In the genomic region with DNA sequence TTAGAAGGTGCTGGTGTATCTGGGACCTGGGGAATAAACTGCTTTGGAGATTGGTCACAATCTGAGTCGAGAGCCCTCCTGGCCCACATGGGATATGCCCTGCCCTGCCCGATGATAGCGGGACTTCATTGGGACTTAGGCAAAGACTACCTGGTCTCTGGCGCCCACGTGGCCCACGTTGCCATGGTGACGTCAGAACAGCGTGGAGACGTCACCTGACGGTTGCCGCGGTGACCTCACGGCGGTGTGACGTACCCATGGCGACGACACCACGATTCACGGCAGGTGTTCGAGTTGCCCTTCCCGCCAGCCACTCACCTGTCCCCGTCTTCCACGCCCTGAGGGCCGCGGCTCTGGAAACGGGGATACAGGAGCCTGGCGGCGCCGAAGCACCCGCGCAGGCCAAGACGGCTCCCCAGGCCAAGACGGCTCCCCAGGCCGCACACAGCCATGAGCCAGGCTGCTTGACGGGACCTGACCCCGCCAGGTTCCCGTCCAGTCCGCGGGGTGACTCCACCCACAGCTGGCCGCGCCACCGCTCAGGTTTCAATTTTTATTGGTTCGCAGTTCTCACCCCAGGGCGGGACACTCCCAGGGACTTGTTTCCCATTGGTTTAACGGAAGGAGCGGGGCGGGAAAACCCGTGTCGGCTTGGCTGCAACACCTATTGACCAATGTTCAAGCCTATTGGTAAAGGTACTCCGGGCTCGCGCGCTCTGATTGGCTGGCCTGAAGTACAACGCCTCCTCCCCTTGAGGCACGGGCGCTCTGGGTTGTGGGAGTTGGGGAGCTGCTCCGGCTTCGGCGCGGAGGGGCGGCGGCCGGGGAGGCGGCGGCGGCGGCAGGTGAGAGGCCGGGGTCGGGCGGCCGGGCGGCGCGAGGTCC, we compare ENCODE assay signal across 8 cellular contexts. TPM values are rescaled to one million over a fixed set of nuclear protein-coding genes. Genes with fewer than 3 reads are reported as not detected.
A peak's percentile ranks its signal among the peaks of the same experiment; 100 is the strongest.
DNase-seq lines count a peak whose midpoint lies in the region; ATAC-seq and TF ChIP-seq lines count a peak whose summit lies in the region.

A gene (minus strand): TSS at position 476 of the 885 bp plus-strand sequence. CDS start 24 bp downstream, at position 452.
A gene (plus strand): TSS at position 766 of the 885 bp plus-strand sequence. CDS start 1,029 bp downstream, outside the sequence.

- H3K36me3 ChIP-seq in left lung = peaks cover 0 to 41% of the 10 kb centered on the region in 2 donors

- H3K27ac ChIP-seq in C4-2B (peak within 1 kb of the TSS; percentile 81), left lung (peak within 1 kb of the TSS; percentile 81 to 87)

- H3K27me3 ChIP-seq in left lung = no peaks in the 10 kb centered on the region

- peak; percentile 96 for ATAC-seq in GM19395 (IDR thresholded peaks at IDR 0.05; ENCODE audit: unreplicated experiment)
- ATAC-seq in HG03565 (IDR thresholded peaks at IDR 0.05; ENCODE audit: unreplicated experiment) = peak; percentile 92
- ATAC-seq in left lung = peak; percentile 98

- peak; percentile 100 for DNase-seq in NCI-H774 (lab: John Stamatoyannopoulos, UW)
- peak; percentile 98 to 99 for DNase-seq in activated CD4-positive, alpha-beta T cell treated with anti-CD3 and anti-CD28 coated beads, Interleukin-2, amount 50 U/mL, for 4 hours
- peak; percentile 100 for DNase-seq in dermis blood vessel endothelial cell
- peak; percentile 97 to 99 for DNase-seq in left lung
- peak; percentile 93 to 95 for DNase-seq in stimulated activated CD4-positive, alpha-beta T cell treated with anti-CD3 and anti-CD28 coated beads, Interleukin-2, amount 100 ng/mL, for 48 hours

- peaks cover 5 to 14% of the 10 kb centered on the region in 2 donors for H3K4me1 ChIP-seq in left lung

- intact Hi-C loops in left lung (cut with DNase I) = no loop called here

- peak within 1 kb of the TSS; percentile 75 to 82 for H3K4me3 ChIP-seq in left lung

- TF ChIP-seq CTCF in C4-2B (conservative IDR thresholded peaks at IDR 0.05) = no peak
- no peak for TF ChIP-seq CTCF in left lung (IDR thresholded peaks at IDR 0.05)

- H3K9me3 ChIP-seq in left lung = no peaks in the 10 kb centered on the region

RNA-seq across cellular contexts. Expression of the first gene that starts in this region (rescaled TPM):
- total RNA-seq in dermis blood vessel endothelial cell (14.0 and 26.9 TPM in 2 replicates), left lung (10 to 100 TPM; 43.9 to 76.1 TPM)

RNA-seq across cellular contexts. Expression of the second gene that starts in this region (rescaled TPM):
- total RNA-seq in dermis blood vessel endothelial cell = 18.2 and 34.2 TPM in 2 replicates
- total RNA-seq in left lung = 10 to 100 TPM; 23.3 to 46.1 TPM

Comparison
In these comparisons a context has a peak if more than half of its experiments do, and no peak if none do; other contexts are left out.
1. Peak in every context shown above with its lines: DNase-seq, ATAC-seq, H3K4me3 ChIP-seq and H3K27ac ChIP-seq.